Comparison of ENCODE assay signal across 17 cellular contexts in the genomic region with DNA sequence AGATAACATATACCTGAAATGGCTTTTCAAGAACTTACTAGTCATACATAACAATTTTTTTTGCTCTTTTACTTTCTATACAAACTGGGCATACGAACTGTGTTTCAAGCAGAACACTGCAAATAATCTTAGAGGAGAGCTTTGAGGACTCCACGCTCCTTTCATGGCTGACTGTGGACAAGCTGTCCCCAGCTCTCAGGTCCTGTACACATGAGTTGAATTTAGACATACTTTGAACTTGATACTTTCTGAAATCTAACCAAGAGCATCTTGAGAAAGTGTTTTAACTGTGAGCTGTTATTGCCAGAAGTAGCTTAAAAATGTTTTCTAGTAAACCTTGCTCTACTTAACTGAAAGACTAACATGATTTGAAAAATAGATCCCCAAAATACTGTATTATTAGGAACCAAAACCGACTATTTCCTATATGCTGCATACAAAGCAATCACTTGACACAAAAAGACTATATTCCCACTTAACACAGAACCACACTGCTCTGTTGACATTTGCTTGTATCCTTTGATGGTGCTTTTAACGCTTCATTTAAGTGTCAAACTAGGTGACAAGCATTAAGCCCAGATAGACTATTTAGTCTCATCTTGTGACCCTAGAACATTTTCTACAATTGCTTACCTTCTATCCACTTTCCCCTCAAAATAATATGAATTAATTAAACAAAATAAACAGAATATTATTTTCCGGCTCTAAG.
A peak's percentile ranks its signal among the peaks of the same experiment; 100 is the strongest.
DNase-seq lines count a peak whose midpoint lies in the region; ATAC-seq, FAIRE-seq and TF ChIP-seq lines count a peak whose summit lies in the region.
"Had no signal": no experiment of that assay in that cellular context is flagged by ENCODE, and none has a peak within 500 bp of the region (broad histone marks: within the 10 kb centered on the region; RNA-seq: fewer than 3 reads in every experiment).

No MANE protein-coding gene starts in this region.

- peak overlapping the region in 7 of 11 experiments; percentile 12 to 54 (median 22); a peak in 8 of 22 replicates for H3K27ac ChIP-seq in BLaER1 treated with 17β-estradiol and CSF1 and Interleukin-3, amounts not matched to agents 10 nM and 100 nM
- no peak overlapping the region for H3K27ac ChIP-seq in H1 (ENCODE audit: low read depth, low read length)
- H3K27ac ChIP-seq: body of pancreas, stomach had no signal

- no peak overlapping the region for H3K18ac ChIP-seq in H1 (ENCODE audit: extremely low read depth, low read length)

- no peak overlapping the region for H4K5ac ChIP-seq in H1 (ENCODE audit: insufficient read length, low read depth, low read length)

- no peak overlapping the region for H4K91ac ChIP-seq in H1 (replicated peaks; ENCODE audit: insufficient read length, low read length)

- POLR2A ChIA-PET in H1 (lab: Charles Lee; ENCODE audit: partially characterized antibody), result no interaction called here

- H3K36me3 ChIP-seq in BLaER1 treated with 17β-estradiol and CSF1 and Interleukin-3, amounts not matched to agents 10 nM and 100 nM, result peaks cover 0 to 16% (median 0%) of the 10 kb centered on the region in 11 experiments; a peak in 4 of 22 replicates
- no peaks in the 10 kb centered on the region for H3K36me3 ChIP-seq in H1 (ENCODE audit: control insufficient read depth in 2 of 4, insufficient read depth in 4 of 4, low read length in 3 of 4)
- H3K36me3 ChIP-seq: stomach had no signal

- H3K4ac ChIP-seq in H1 (replicated peaks; ENCODE audit: insufficient read length, low read depth, low read length), result no peak overlapping the region

- no peak overlapping the region for H2BK5ac ChIP-seq in H1 (ENCODE audit: low read depth, low read length)

- CTCF ChIA-PET in H1 (lab: Charles Lee; ENCODE audit: partially characterized antibody), result interaction anchor here (1.2 to 3.7 kb wide), 2 partner anchors 24 to 370 kb away, joined by 3 to 14 read pairs; no protein-coding TSS in a partner anchor

- peaks cover 0 to 52% (median 8%) of the 10 kb centered on the region in 11 experiments; a peak in 10 of 22 replicates for H4K20me1 ChIP-seq in BLaER1 treated with 17β-estradiol and CSF1 and Interleukin-3, amounts not matched to agents 10 nM and 100 nM
- peaks cover 8 to 13% of the 10 kb centered on the region in 2 experiments for H4K20me1 ChIP-seq in H1 (replicated peaks in 1 of 2; ENCODE audit: control insufficient read depth in 1 of 2, insufficient read depth in 2 of 2, low read length in 2 of 2)

- no peak overlapping the region for H2BK12ac ChIP-seq in H1 (ENCODE audit: low read depth, low read length)

- no peak overlapping the region for H3K56ac ChIP-seq in H1 (replicated peaks; ENCODE audit: insufficient read length, low read depth, low read length)

- peak overlapping the region; percentile 56 to 98 (median 94) for H3K4me2 ChIP-seq in BLaER1 treated with 17β-estradiol and CSF1 and Interleukin-3, amounts not matched to agents 10 nM and 100 nM
- H3K4me2 ChIP-seq in H1 (ENCODE audit: insufficient read depth in 1 of 2, low read depth in 2 of 2, low read length in 2 of 2), result no peak overlapping the region; a peak in 1 of 4 replicates

- FAIRE-seq in H54 (lab: Jason Lieb, UNC) (peak; percentile 30), H1 (lab: Jason Lieb, UNC) (peak; percentile 32)

- H3K4me1 ChIP-seq in BLaER1 treated with 17β-estradiol and CSF1 and Interleukin-3, amounts not matched to agents 10 nM and 100 nM, result peaks cover 42 to 59% (median 52%) of the 10 kb centered on the region in 10 experiments
- peaks cover 0 to 14% (median 10%) of the 10 kb centered on the region in 4 experiments; a peak in 5 of 7 replicates for H3K4me1 ChIP-seq in H1 (replicated peaks in 1 of 4; ENCODE audit: control insufficient read depth in 3 of 4, insufficient read depth in 4 of 4, low read length in 3 of 4)
- H3K4me1 ChIP-seq: body of pancreas had no signal

- H3K79me1 ChIP-seq in H1 (ENCODE audit: low read depth, low read length), result no peaks in the 10 kb centered on the region; the same call in 1 of the 2 replicates

- TF ChIP-seq RAD21 in H1 (IDR thresholded peaks at IDR 0.05 in 1 of 2, conservative IDR thresholded peaks at IDR 0.05 in 1 of 2; ENCODE audit: low read depth in 2 of 2, low read length in 2 of 2), result no peak

- H3K9ac ChIP-seq in BLaER1 treated with 17β-estradiol and CSF1 and Interleukin-3, amounts not matched to agents 10 nM and 100 nM, result peak overlapping the region in 2 of 11 experiments; percentile 5 to 34; a peak in 1 of 22 replicates
- no peak overlapping the region for H3K9ac ChIP-seq in H1 (replicated peaks in 1 of 4; ENCODE audit: extremely low read depth in 1 of 4, low read depth in 3 of 4, low read length in 3 of 4)

- no peak overlapping the region for H2AK5ac ChIP-seq in H1 (ENCODE audit: low read depth, low read length)

- H3K4me3 ChIP-seq in BLaER1 treated with 17β-estradiol and CSF1 and Interleukin-3, amounts not matched to agents 10 nM and 100 nM, result no peak overlapping the region
- H3K4me3 ChIP-seq in H1 (ENCODE audit: extremely low read depth in 1 of 4, insufficient read depth in 2 of 4, low read depth in 3 of 4, low read length in 4 of 4), result no peak overlapping the region; a peak in 1 of 8 replicates
- H3K4me3 ChIP-seq: body of pancreas, stomach had no signal

- no peaks in the 10 kb centered on the region for H3K9me3 ChIP-seq in BLaER1 treated with 17β-estradiol and CSF1 and Interleukin-3, amounts not matched to agents 10 nM and 100 nM (replicated peaks in 1 of 11)
- H3K9me3 ChIP-seq in H1 (ENCODE audit: insufficient read depth in 2 of 2, low read depth in 1 of 2, low read length in 1 of 2), result no peaks in the 10 kb centered on the region
- H3K9me3 ChIP-seq: body of pancreas, stomach had no signal

- no peak for TF ChIP-seq EP300 in H1 (IDR thresholded peaks at IDR 0.05; ENCODE audit: borderline replicate concordance in 1 of 2, low read depth in 2 of 2, low read length in 2 of 2)

- no peak overlapping the region for H3K23ac ChIP-seq in H1 (ENCODE audit: insufficient read length)

- no peak overlapping the region for H3K14ac ChIP-seq in H1 (ENCODE audit: insufficient read length)

- no peak overlapping the region for H2BK120ac ChIP-seq in H1 (replicated peaks; ENCODE audit: low read depth, low read length)

- TF ChIP-seq POLR2A in H54 (IDR thresholded peaks at IDR 0.05; ENCODE audit: low read depth, low read length), result no peak
- no peak for TF ChIP-seq POLR2A in H1 (IDR thresholded peaks at IDR 0.05; ENCODE audit: control extremely low read depth in 1 of 2, low read depth in 2 of 2, low read length in 2 of 2)

- peaks cover 10 to 96% of the 10 kb centered on the region in 2 experiments; a peak in 3 of 4 replicates for H3K79me2 ChIP-seq in H1 (ENCODE audit: control insufficient read depth in 1 of 2, insufficient read depth in 2 of 2, low read length in 2 of 2)

- TF ChIP-seq CTCF in H1 (IDR thresholded peaks at IDR 0.05; ENCODE audit: control extremely low read depth in 1 of 3, insufficient read depth in 1 of 3, low read depth in 1 of 3, low read length in 3 of 3), result no peak

- ATAC-seq in GM21737 (IDR thresholded peaks at IDR 0.05; ENCODE audit: unreplicated experiment) (no peak), GM19397 (IDR thresholded peaks at IDR 0.05; ENCODE audit: unreplicated experiment) (no peak)
- ATAC-seq: body of pancreas, SK-N-SH treated with all-trans-retinoic acid at 6 μM for 48 hours had no signal

- no peak overlapping the region for H2AFZ ChIP-seq in H1 (ENCODE audit: low read length)

- H3K27me3 ChIP-seq in BLaER1 treated with 17β-estradiol and CSF1 and Interleukin-3, amounts not matched to agents 10 nM and 100 nM, result no peaks in the 10 kb centered on the region
- H3K27me3 ChIP-seq in H1 (replicated peaks in 1 of 4; ENCODE audit: control insufficient read depth in 3 of 4, extremely low read depth in 1 of 4, insufficient read depth in 3 of 4, low read length in 3 of 4), result no peaks in the 10 kb centered on the region
- H3K27me3 ChIP-seq: stomach had no signal

- H4K8ac ChIP-seq in H1 (ENCODE audit: extremely low read depth, insufficient read depth, low read length), result no peak overlapping the region

- DNase-seq in H54 (ENCODE audit: insufficient read length, low spot score), result no peak
- DNase-seq in H1 (ENCODE audit: low read depth in 1 of 2, low spot score in 2 of 2), result no peak
- DNase-seq in pons (ENCODE audit: low spot score), result peak; percentile 62
- DNase-seq in epidermal melanocyte (ENCODE audit: insufficient read length, low spot score), result no peak
- DNase-seq: activated CD4-positive, alpha-beta T cell treated with anti-CD3 and anti-CD28 coated beads, Interleukin-2, amount 50 U/mL, for 1 hour; body of pancreas; CD4-positive, CD25-positive, alpha-beta regulatory T cell; DMS153; GF-D8; KBM-7; mammary epithelial cell; NCI-H446 treated with DMSO at 0.1 percent for 48 hours; stomach had no signal

- no peak overlapping the region for H2BK15ac ChIP-seq in H1 (ENCODE audit: low read length)

- H3K23me2 ChIP-seq in H1 (ENCODE audit: low read depth, low read length), result no peaks in the 10 kb centered on the region

- no peak overlapping the region for H2BK20ac ChIP-seq in H1 (ENCODE audit: low read length)

- 88% methylated on average over 5 of the region's 5 CpGs; no CpG with 5 or more reads in 1 of the 2 experiments for WGBS in H1 (ENCODE audit: extremely low coverage in 1 of 2, insufficient coverage in 1 of 2, insufficient read length in 1 of 2, insufficient replicate concordance in 2 of 2, low coverage in 1 of 2, low lambda C conversion rate in 2 of 2, missing lambda C conversion rate in 1 of 2), 2 experiments

TF ChIP-seq in H1, 55 proteins besides CTCF, POLR2A, EP300 and RAD21 (continues in another document):
- TF ChIP-seq, protein P1, sequence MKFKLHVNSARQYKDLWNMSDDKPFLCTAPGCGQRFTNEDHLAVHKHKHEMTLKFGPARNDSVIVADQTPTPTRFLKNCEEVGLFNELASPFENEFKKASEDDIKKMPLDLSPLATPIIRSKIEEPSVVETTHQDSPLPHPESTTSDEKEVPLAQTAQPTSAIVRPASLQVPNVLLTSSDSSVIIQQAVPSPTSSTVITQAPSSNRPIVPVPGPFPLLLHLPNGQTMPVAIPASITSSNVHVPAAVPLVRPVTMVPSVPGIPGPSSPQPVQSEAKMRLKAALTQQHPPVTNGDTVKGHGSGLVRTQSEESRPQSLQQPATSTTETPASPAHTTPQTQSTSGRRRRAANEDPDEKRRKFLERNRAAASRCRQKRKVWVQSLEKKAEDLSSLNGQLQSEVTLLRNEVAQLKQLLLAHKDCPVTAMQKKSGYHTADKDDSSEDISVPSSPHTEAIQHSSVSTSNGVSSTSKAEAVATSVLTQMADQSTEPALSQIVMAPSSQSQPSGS (IDR thresholded peaks at IDR 0.05; ENCODE audit: low read length), result no peak
- no peak for TF ChIP-seq ASH2L (IDR thresholded peaks at IDR 0.05; ENCODE audit: low read length)
- TF ChIP-seq SUZ12 (IDR thresholded peaks at IDR 0.05; ENCODE audit: low read length), result no peak
- TF ChIP-seq JUND (IDR thresholded peaks at IDR 0.05; ENCODE audit: low read length), result no peak
- TF ChIP-seq POU5F1 (IDR thresholded peaks at IDR 0.05; ENCODE audit: low read depth, low read length), result no peak
- no peak for TF ChIP-seq TAF7 (optimal IDR thresholded peaks at IDR 0.05; ENCODE audit: borderline replicate concordance, low read depth, low read length)
- TF ChIP-seq NRF1 (IDR thresholded peaks at IDR 0.05; ENCODE audit: low read depth, low read length), result no peak
- TF ChIP-seq BRCA1 (IDR thresholded peaks at IDR 0.05; ENCODE audit: low read depth, low read length), result no peak
- TF ChIP-seq CBX5 (IDR thresholded peaks at IDR 0.05; ENCODE audit: low read depth, low read length), result no peak

Comparison
In these comparisons a context has a peak if more than half of its experiments do, and no peak if none do; other contexts are left out.
1. H3K4me2 ChIP-seq: peak in BLaER1 treated with 17β-estradiol and CSF1 and Interleukin-3, amounts not matched to agents 10 nM and 100 nM (11 of 11); none in H1 (0 of 2).